Comparison of ENCODE assay signal across 1 cellular context in the genomic region with DNA sequence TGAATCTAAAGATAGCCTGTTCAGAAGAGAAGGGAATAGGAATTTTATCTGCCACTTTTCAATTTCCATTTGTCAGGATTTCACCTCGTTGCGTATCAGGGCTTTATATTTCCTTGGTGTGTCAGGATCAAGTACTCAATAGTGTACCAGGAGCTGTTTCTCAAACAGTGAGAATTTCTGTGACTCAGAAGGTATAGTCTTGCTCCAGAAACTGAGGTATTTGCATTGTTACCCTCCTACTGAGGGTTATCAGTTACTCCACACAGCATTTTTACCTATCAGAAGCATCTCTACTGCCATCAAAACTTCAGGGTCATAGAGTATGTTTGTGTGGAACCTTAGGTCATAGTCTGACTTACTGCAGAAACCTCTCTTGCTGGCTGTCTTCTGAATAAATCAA.
TF ChIP-seq lines count a peak whose summit lies in the region.

No MANE protein-coding gene starts in this region.

TF ChIP-seq in IMR-90, 13 proteins besides CTCF, POLR2A, EP300 and RAD21 (continued from another document):
- no peak for TF ChIP-seq ELK1 (IDR thresholded peaks at IDR 0.05; ENCODE audit: borderline replicate concordance, low read depth, low read length)
- no peak for TF ChIP-seq SMC3 (IDR thresholded peaks at IDR 0.05; ENCODE audit: low read depth, low read length)
TF ChIP-seq in IMR-90: peak in this region for 0.
